12 cellular contexts compared by ENCODE assay signal in genomic region chr15:78440375-78441373, GRCh38. TPM values are rescaled to one million over a fixed set of nuclear protein-coding genes. Genes with fewer than 3 reads are reported as not detected.
DNase-seq lines count a peak whose midpoint lies in the region; ATAC-seq and TF ChIP-seq lines count a peak whose summit lies in the region.
"Had no signal": no experiment of that assay in that cellular context is flagged by ENCODE, and none has a peak within 500 bp of the region (broad histone marks: within the 10 kb centered on the region; RNA-seq: fewer than 3 reads in every experiment).

No MANE protein-coding gene starts in this region.

- no peak for ATAC-seq in activated naive CD8-positive, alpha-beta T cell treated with anti-CD3 and anti-CD28 coated beads, Interleukin-2, amount 10 ng/mL, durations not matched to agents 7 days and 5 days (ENCODE audit: low read depth)

- H3K27me3 Mint-ChIP-seq in T-helper 1 cell treated with Interleukin-12 subunit alpha and Interleukin-12 subunit beta and Interleukin-4 antibody, amounts not matched to agents 30 μg/mL and 1 μg/mL, for 36 hours (ENCODE audit: low read depth), result no peaks in the 10 kb centered on the region
- no peaks in the 10 kb centered on the region for H3K27me3 Mint-ChIP-seq in activated naive CD8-positive, alpha-beta T cell treated with anti-CD3 and anti-CD28 coated beads, Interleukin-2, amount 10 ng/mL, durations not matched to agents 7 days and 5 days
- no peaks in the 10 kb centered on the region for H3K27me3 Mint-ChIP-seq in nephron (ENCODE audit: low read depth)

- POLR2A ChIA-PET in activated naive CD8-positive, alpha-beta T cell treated with anti-CD3 and anti-CD28 coated beads, Interleukin-2, amount 10 ng/mL, durations not matched to agents 7 days and 5 days (lab: Charles Lee), result no interaction called here
- POLR2A ChIA-PET in HEK293T (lab: Yijun Ruan, JAX), result no interaction called here

- H3K9me3 Mint-ChIP-seq in T-helper 1 cell treated with Interleukin-12 subunit alpha and Interleukin-12 subunit beta and Interleukin-4 antibody, amounts not matched to agents 30 μg/mL and 1 μg/mL, for 36 hours, result no peaks in the 10 kb centered on the region
- no peaks in the 10 kb centered on the region for H3K9me3 Mint-ChIP-seq in activated naive CD8-positive, alpha-beta T cell treated with anti-CD3 and anti-CD28 coated beads, Interleukin-2, amount 10 ng/mL, durations not matched to agents 7 days and 5 days
- no peaks in the 10 kb centered on the region for H3K9me3 Mint-ChIP-seq in nephron

- peaks cover 24% of the 10 kb centered on the region for H3K36me3 Mint-ChIP-seq in T-helper 1 cell treated with Interleukin-12 subunit alpha and Interleukin-12 subunit beta and Interleukin-4 antibody, amounts not matched to agents 30 μg/mL and 1 μg/mL, for 36 hours (ENCODE audit: low read depth)
- H3K36me3 Mint-ChIP-seq in activated naive CD8-positive, alpha-beta T cell treated with anti-CD3 and anti-CD28 coated beads, Interleukin-2, amount 10 ng/mL, durations not matched to agents 7 days and 5 days, result peaks cover 31% of the 10 kb centered on the region
- peaks cover 32% of the 10 kb centered on the region for H3K36me3 Mint-ChIP-seq in nephron (ENCODE audit: low read depth)

- no peak for TF ChIP-seq CTCF in HFF-Myc (IDR thresholded peaks at IDR 0.05; ENCODE audit: low read depth, low read length, missing control alignments)
- no peak for TF ChIP-seq CTCF in nephron (IDR thresholded peaks at IDR 0.05; ENCODE audit: unreplicated experiment in 3 of 3)

- 0 out of 2 replicates have a peak overlapping the region, but pooled peaks have one; percentile 5 for H3K4me3 ChIP-seq in HFF-Myc (replicated peaks; ENCODE audit: low read depth, low read length)
- H3K4me3 ChIP-seq: skin epidermis had no signal

- peak overlapping the region; percentile 9 for H3K27ac Mint-ChIP-seq in T-helper 1 cell treated with Interleukin-12 subunit alpha and Interleukin-12 subunit beta and Interleukin-4 antibody, amounts not matched to agents 30 μg/mL and 1 μg/mL, for 36 hours
- no peak overlapping the region for H3K27ac Mint-ChIP-seq in activated naive CD8-positive, alpha-beta T cell treated with anti-CD3 and anti-CD28 coated beads, Interleukin-2, amount 10 ng/mL, durations not matched to agents 7 days and 5 days
- peak overlapping the region in 1 of 3 experiments; percentile 50 for H3K27ac Mint-ChIP-seq in nephron

- H3K4me1 Mint-ChIP-seq in T-helper 1 cell treated with Interleukin-12 subunit alpha and Interleukin-12 subunit beta and Interleukin-4 antibody, amounts not matched to agents 30 μg/mL and 1 μg/mL, for 36 hours (ENCODE audit: low read depth), result peaks cover 43% of the 10 kb centered on the region
- H3K4me1 Mint-ChIP-seq in activated naive CD8-positive, alpha-beta T cell treated with anti-CD3 and anti-CD28 coated beads, Interleukin-2, amount 10 ng/mL, durations not matched to agents 7 days and 5 days, result peaks cover 49% of the 10 kb centered on the region
- H3K4me1 Mint-ChIP-seq in nephron, result peaks cover 26% of the 10 kb centered on the region

- H3K4me3 Mint-ChIP-seq in T-helper 1 cell treated with Interleukin-12 subunit alpha and Interleukin-12 subunit beta and Interleukin-4 antibody, amounts not matched to agents 30 μg/mL and 1 μg/mL, for 36 hours, result peak overlapping the region; percentile 40
- H3K4me3 Mint-ChIP-seq in activated naive CD8-positive, alpha-beta T cell treated with anti-CD3 and anti-CD28 coated beads, Interleukin-2, amount 10 ng/mL, durations not matched to agents 7 days and 5 days, result peak overlapping the region; percentile 9
- H3K4me3 Mint-ChIP-seq in nephron, result peak overlapping the region; percentile 66 to 93 (median 91)

- DNase-seq in T-helper 1 cell (no peak), HFF-Myc (ENCODE audit: extremely low read depth, low read depth) (no peak), HEK293T (ENCODE audit: extremely low spot score) (no peak), SIG-M5 treated with dmso at 0.1 percent for 504 hours (lab: John Stamatoyannopoulos, UW; ENCODE audit: unreplicated experiment) (no peak), hepatic stellate cell (ENCODE audit: low spot score) (no peak)
- no peak for DNase-seq in activated naive CD8-positive, alpha-beta T cell treated with anti-CD3 and anti-CD28 coated beads, Interleukin-2, amount 10 ng/mL, durations not matched to agents 7 days and 5 days
- DNase-seq: foreskin fibroblast, NCI-H69, SHP77 treated with DMSO at 0.1 percent for 48 hours had no signal

- CTCF ChIA-PET in HEK293T (lab: Yijun Ruan, JAX), result interaction anchor here (0.7 kb wide), 1 partner anchor 132 kb away, joined by 4 read pairs; no protein-coding TSS in a partner anchor

TF ChIP-seq in HEK293T, 16 proteins besides CTCF, POLR2A, EP300 and RAD21:
- TF ChIP-seq NFRKB (IDR thresholded peaks at IDR 0.05) (no peak), TARDBP (IDR thresholded peaks at IDR 0.05) (no peak), BHLHE40 (IDR thresholded peaks at IDR 0.05; ENCODE audit: borderline replicate concordance) (no peak), FOXK2 (IDR thresholded peaks at IDR 0.05) (no peak), HDGF (IDR thresholded peaks at IDR 0.05; ENCODE audit: borderline replicate concordance) (no peak), FOXM1 (IDR thresholded peaks at IDR 0.05; ENCODE audit: borderline replicate concordance) (no peak), FOXA1 (IDR thresholded peaks at IDR 0.05) (no peak), SP1 (IDR thresholded peaks at IDR 0.05) (no peak), LEF1 (IDR thresholded peaks at IDR 0.05; ENCODE audit: borderline replicate concordance) (no peak), SUZ12 (IDR thresholded peaks at IDR 0.05) (no peak), PKNOX1 (IDR thresholded peaks at IDR 0.05) (no peak), CTBP1 (IDR thresholded peaks at IDR 0.05; ENCODE audit: borderline replicate concordance) (no peak), ELF4 (IDR thresholded peaks at IDR 0.05) (no peak), ARNT (IDR thresholded peaks at IDR 0.05) (no peak), ZNF384 (IDR thresholded peaks at IDR 0.05) (no peak), L3MBTL2 (conservative IDR thresholded peaks at IDR 0.05) (no peak)

RNA-seq across cellular contexts. Expression of gene IREB2, which starts 2.7 kb away (rescaled TPM):
- total RNA-seq in activated naive CD8-positive, alpha-beta T cell treated with anti-CD3 and anti-CD28 coated beads, Interleukin-2, amount 10 ng/mL, durations not matched to agents 7 days and 5 days, result 10 to 100 TPM; 60.6 to 61.4 TPM

Comparison
In these comparisons a context has a peak if more than half of its experiments do, and no peak if none do; other contexts are left out.
1. H3K4me3 Mint-ChIP-seq: peak in every context shown above with its lines; median percentile 91 in nephron; 40 in T-helper 1 cell treated with Interleukin-12 subunit alpha and Interleukin-12 subunit beta and Interleukin-4 antibody, amounts not matched to agents 30 μg/mL and 1 μg/mL, for 36 hours; 9 in activated naive CD8-positive, alpha-beta T cell treated with anti-CD3 and anti-CD28 coated beads, Interleukin-2, amount 10 ng/mL, durations not matched to agents 7 days and 5 days.